Comparison of ENCODE assay signal across 16 cellular contexts in genomic region chr11:44708063-44708462, GRCh38. TPM values are rescaled to one million over a fixed set of nuclear protein-coding genes. Genes with fewer than 3 reads are reported as not detected.
DNase-seq lines count a peak whose midpoint lies in the region; ATAC-seq and TF ChIP-seq lines count a peak whose summit lies in the region.
"Had no signal": no experiment of that assay in that cellular context is flagged by ENCODE, and none has a peak within 500 bp of the region (broad histone marks: within the 10 kb centered on the region; RNA-seq: fewer than 3 reads in every experiment).

No MANE protein-coding gene starts in this region.

- no peak overlapping the region for H3K4me3 ChIP-seq in HCT116 (replicated peaks in 1 of 2; ENCODE audit: low read depth in 1 of 2, low read length in 2 of 2)
- no peak overlapping the region for H3K4me3 ChIP-seq in choroid plexus epithelial cell (ENCODE audit: low read depth, low read length)
- no peak overlapping the region for H3K4me3 ChIP-seq in testis
- H3K4me3 ChIP-seq: Peyer's patch had no signal

- no peak for TF ChIP-seq RAD21 in HCT116 (IDR thresholded peaks at IDR 0.05; ENCODE audit: low read depth)

- RAD21 ChIA-PET in HCT116 (lab: Charles Lee; ENCODE audit: low non-redundant PET in 1 of 2, low total read pairs in 2 of 2, uncharacterized antibody in 2 of 2, unreplicated experiment in 2 of 2) = no interaction called here

- no peaks in the 10 kb centered on the region for H3K79me2 ChIP-seq in HCT116 (ENCODE audit: insufficient read depth, low read length)

- H3K9ac ChIP-seq in HCT116 (ENCODE audit: low read length) = no peak overlapping the region

- CTCF ChIA-PET in HCT116 (lab: Charles Lee) = no interaction called here

- no peak for ATAC-seq in HCT116
- ATAC-seq in GM19455 (IDR thresholded peaks at IDR 0.05; ENCODE audit: unreplicated experiment) = no peak

- H2AFZ ChIP-seq in HCT116 (ENCODE audit: low read depth, low read length, poor library complexity, severe bottlenecking) = no peak overlapping the region

- no peaks in the 10 kb centered on the region for H3K27me3 ChIP-seq in HCT116 (ENCODE audit: insufficient read depth, low read length)
- H3K27me3 ChIP-seq in testis = no peaks in the 10 kb centered on the region
- H3K27me3 ChIP-seq: Peyer's patch had no signal

- DNase-seq in HCT116 (ENCODE audit: low read depth, low spot score) (no peak), choroid plexus epithelial cell (ENCODE audit: low read depth) (peak; percentile 13), myocyte (ENCODE audit: low read depth) (peak; percentile 13), testis (peak; percentile 59), NCI-H510A (lab: John Stamatoyannopoulos, UW) (no peak)
- DNase-seq in activated naive CD4-positive, alpha-beta T cell (lab: John Stamatoyannopoulos, UW) = no peak
- DNase-seq: CD8-positive, alpha-beta memory T cell; HCEC 1CT; IMR-90; Kasumi-1; NCI-H1417 treated with DMSO at 0.1 percent for 48 hours; NCI-H2029; NCI-H510A treated with DMSO at 0.1 percent for 48 hours; Peyer's patch had no signal

- H3K4me1 ChIP-seq in HCT116 (ENCODE audit: control insufficient read depth in 1 of 2, insufficient read depth in 2 of 2, low read length in 2 of 2) (peaks cover 17 to 35% of the 10 kb centered on the region in 2 experiments), testis (no peaks in the 10 kb centered on the region)
- H3K4me1 ChIP-seq: Peyer's patch had no signal

- no peaks in the 10 kb centered on the region for H4K20me1 ChIP-seq in HCT116 (ENCODE audit: insufficient read depth)

- WGBS in testis, 2 donors = 42 to 75% methylated on average over 5 to 10 of the region's 10 CpGs

- H3K9me3 ChIP-seq in HCT116 (ENCODE audit: control insufficient read depth in 1 of 2, insufficient read depth in 1 of 2, low read depth in 1 of 2, low read length in 2 of 2) (no peaks in the 10 kb centered on the region; a peak in 1 of 4 replicates), testis (no peaks in the 10 kb centered on the region)

- H3K36me3 ChIP-seq in HCT116 (ENCODE audit: control insufficient read depth in 1 of 2, insufficient read depth in 2 of 2, low read length in 2 of 2) = no peaks in the 10 kb centered on the region
- no peaks in the 10 kb centered on the region for H3K36me3 ChIP-seq in testis (ENCODE audit: low read depth, missing control alignments)
- H3K36me3 ChIP-seq: Peyer's patch had no signal

- H3K27ac ChIP-seq in HCT116 (ENCODE audit: low read depth, low read length) (no peak overlapping the region), testis (no peak overlapping the region)
- H3K27ac ChIP-seq: Peyer's patch had no signal

- no peak for TF ChIP-seq CTCF in HCT116 (IDR thresholded peaks at IDR 0.05 in 2 of 3, conservative IDR thresholded peaks at IDR 0.05 in 1 of 3; ENCODE audit: borderline replicate concordance in 1 of 3, insufficient read depth in 1 of 3, low read depth in 2 of 3, low read length in 2 of 3)
- TF ChIP-seq CTCF in choroid plexus epithelial cell (conservative IDR thresholded peaks at IDR 0.05; ENCODE audit: low read depth, low read length) = no peak
- no peak for TF ChIP-seq CTCF in testis (IDR thresholded peaks at IDR 0.05)

- H3K9me2 ChIP-seq in HCT116 (ENCODE audit: insufficient read depth) = no peaks in the 10 kb centered on the region

- peak overlapping the region; percentile 69 for H3K4me2 ChIP-seq in HCT116 (ENCODE audit: low read length)

- no TSS peak for BruUV-seq in HCT116 (replicated peaks; lab: Mats Ljungman, UMichigan)

- TF ChIP-seq POLR2A in HCT116 (IDR thresholded peaks at IDR 0.05; ENCODE audit: borderline replicate concordance, extremely low read depth, insufficient read depth, insufficient read length) = no peak
- no peak for TF ChIP-seq POLR2A in testis (IDR thresholded peaks at IDR 0.05)

- POLR2A ChIA-PET in HCT116 (lab: Charles Lee) = no interaction called here

- intact Hi-C loops in HCT116 (cut with micrococcal nuclease) = no loop called here
- intact Hi-C loops in testis (cut with DNase I; ENCODE audit: low total_unique reads) = no loop called here

TF ChIP-seq in HCT116, 20 proteins besides CTCF, POLR2A, EP300 and RAD21:
- TF ChIP-seq SRF (IDR thresholded peaks at IDR 0.05; ENCODE audit: low read depth) = no peak
- no peak for TF ChIP-seq SP1 (IDR thresholded peaks at IDR 0.05; ENCODE audit: low read depth)
- no peak for TF ChIP-seq EZH2phosphoT487 (IDR thresholded peaks at IDR 0.05; ENCODE audit: borderline replicate concordance)
- TF ChIP-seq CBX3 (IDR thresholded peaks at IDR 0.05; ENCODE audit: low read depth) = no peak
- no peak for TF ChIP-seq YY1 (IDR thresholded peaks at IDR 0.05; ENCODE audit: extremely low read depth, insufficient replicate concordance, low read depth, low read length)
- TF ChIP-seq JUND (IDR thresholded peaks at IDR 0.05) = no peak
- no peak for TF ChIP-seq ATF3 (IDR thresholded peaks at IDR 0.05)
- TF ChIP-seq ZNF274 (IDR thresholded peaks at IDR 0.05; ENCODE audit: low read depth, low read length) = no peak
- TF ChIP-seq FOSL1 (IDR thresholded peaks at IDR 0.05; ENCODE audit: low read depth) = no peak
- no peak for TF ChIP-seq MAX (IDR thresholded peaks at IDR 0.05)
- TF ChIP-seq ZBTB33 (IDR thresholded peaks at IDR 0.05; ENCODE audit: extremely low read depth, insufficient replicate concordance, low read length) = no peak
- no peak for TF ChIP-seq SIN3A (IDR thresholded peaks at IDR 0.05; ENCODE audit: low read depth)
- TF ChIP-seq REST (IDR thresholded peaks at IDR 0.05; ENCODE audit: low read depth) = no peak
- no peak for TF ChIP-seq EGR1 (IDR thresholded peaks at IDR 0.05; ENCODE audit: low read depth)
- no peak for TF ChIP-seq POLR2AphosphoS5 (IDR thresholded peaks at IDR 0.05; ENCODE audit: low read depth, low read length)
- TF ChIP-seq ELF1 (IDR thresholded peaks at IDR 0.05; ENCODE audit: borderline replicate concordance, low read depth) = no peak

RNA-seq across cellular contexts. Expression of gene TSPAN18, which starts 18.7 kb away (rescaled TPM):
- total RNA-seq in HCT116 (2021; ENCODE audit: unreplicated experiment) (18.3 TPM), myocyte (1.3 and 1.8 TPM in 2 replicates), testis (1 to 10 TPM; 2.1 to 5.0 TPM)
- 11.6 and 16.8 TPM in 2 replicates for polyA plus RNA-seq in HCT116 (2012)
- polyA plus RNA-seq in myocyte (2012) = 2.2 TPM
- polyA plus RNA-seq in testis (ENCODE audit: insufficient read depth, low read depth, low replicate concordance) = 11.1 TPM
- total RNA-seq: HT-29 had no signal

Comparison
In these comparisons a context has a peak if more than half of its experiments do, and no peak if none do; other contexts are left out.
1. DNase-seq: peak in choroid plexus epithelial cell (single experiment), myocyte (single experiment) and testis (single experiment); none in HCT116 (single experiment), activated naive CD4-positive, alpha-beta T cell (0 of 4) and NCI-H510A (single experiment).